ENCODE assay signal across 8 cellular contexts in the genomic region with DNA sequence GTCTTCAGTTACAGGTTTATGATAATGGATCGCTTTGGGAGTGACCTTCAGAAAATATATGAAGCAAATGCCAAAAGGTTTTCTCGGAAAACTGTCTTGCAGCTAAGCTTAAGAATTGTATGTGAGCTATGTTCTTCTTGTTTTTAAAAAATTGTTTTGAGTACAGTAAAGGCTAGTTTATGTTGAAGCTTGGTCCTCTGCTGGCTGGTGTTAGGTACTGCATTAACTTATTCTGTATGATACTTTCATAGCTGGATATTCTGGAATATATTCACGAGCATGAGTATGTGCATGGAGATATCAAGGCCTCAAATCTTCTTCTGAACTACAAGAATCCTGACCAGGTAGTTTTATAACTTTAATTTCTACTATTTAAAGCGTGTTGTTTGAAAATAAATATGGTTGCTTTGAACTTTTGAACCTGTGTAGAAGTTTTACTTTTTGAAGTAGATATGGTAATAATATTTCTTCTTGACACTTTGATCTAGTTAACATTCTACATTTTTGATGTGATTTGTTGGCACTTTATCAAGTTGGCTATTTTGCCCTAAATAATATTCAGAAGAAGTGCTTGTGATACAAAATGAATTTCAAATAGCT. TPM values are rescaled to one million over a fixed set of nuclear protein-coding genes. Genes with fewer than 3 reads are reported as not detected.
A peak's percentile ranks its signal among the peaks of the same experiment; 100 is the strongest.
DNase-seq lines count a peak whose midpoint lies in the region; ATAC-seq, FAIRE-seq and TF ChIP-seq lines count a peak whose summit lies in the region.

No MANE protein-coding gene starts in this region.

- H3K4me1 ChIP-seq in adipocyte (ENCODE audit: control insufficient read depth, insufficient read depth, low read length) = no peaks in the 10 kb centered on the region
- H3K4me1 ChIP-seq in kidney (ENCODE audit: control insufficient read depth in 1 of 2, insufficient read depth in 1 of 2, low read depth in 1 of 2, low read length in 2 of 2) = no peaks in the 10 kb centered on the region

- FAIRE-seq in kidney (lab: Jason Lieb, UNC) = peak; percentile 77

- DNase-seq in NCI-H510A treated with DMSO at 0.1 percent for 48 hours (lab: John Stamatoyannopoulos, UW) = peak; percentile 38
- no peak for DNase-seq in NCI-H510A (lab: John Stamatoyannopoulos, UW)
- DNase-seq in NCI-H1105 treated with DMSO at 0.1 percent for 48 hours (lab: John Stamatoyannopoulos, UW) = peak; percentile 19
- peak; percentile 82 for DNase-seq in adipocyte (ENCODE audit: low read depth)
- no peak for DNase-seq in kidney
- DNase-seq in ecto neural progenitor cell (ENCODE audit: low spot score) = no peak

- H3K4me3 ChIP-seq in adipocyte (ENCODE audit: low read length) = no peak overlapping the region
- no peak overlapping the region for H3K4me3 ChIP-seq in kidney (ENCODE audit: low read length in 2 of 2)

- no peaks in the 10 kb centered on the region for H3K27me3 ChIP-seq in adipocyte (replicated peaks; ENCODE audit: control insufficient read depth, insufficient read depth, low read length)

- TF ChIP-seq CTCF in kidney (IDR thresholded peaks at IDR 0.05; ENCODE audit: borderline replicate concordance, extremely low read depth, insufficient read depth) = peak; percentile 51

- no peak overlapping the region for H3K27ac ChIP-seq in kidney (ENCODE audit: low read depth in 2 of 2, low read length in 2 of 2)

- H3K9ac ChIP-seq in adipocyte (ENCODE audit: low read length) (peak overlapping the region; percentile 17), kidney (ENCODE audit: low read length in 2 of 2) (no peak overlapping the region)

- intact Hi-C loops in kidney (cut with DNase I) = no loop called here

- H3K9me3 ChIP-seq in adipocyte (ENCODE audit: control insufficient read depth, low read length) (no peaks in the 10 kb centered on the region), kidney (ENCODE audit: control insufficient read depth in 1 of 2, low read length in 2 of 2) (no peaks in the 10 kb centered on the region)

- ATAC-seq in GM21515 (IDR thresholded peaks at IDR 0.05; ENCODE audit: unreplicated experiment) = peak; percentile 72
- no peak for ATAC-seq in GM21576 (IDR thresholded peaks at IDR 0.05; ENCODE audit: unreplicated experiment)

- H3K36me3 ChIP-seq in adipocyte (ENCODE audit: control insufficient read depth, insufficient read depth, low read length, severe bottlenecking) (peaks cover 12% of the 10 kb centered on the region), kidney (ENCODE audit: control insufficient read depth in 1 of 2, insufficient read depth in 2 of 2, low read length in 2 of 2) (no peaks in the 10 kb centered on the region)

RNA-seq across cellular contexts. Expression of a gene that starts 55.7 kb away (rescaled TPM):
- 15.8 TPM for total RNA-seq in kidney
- polyA plus RNA-seq in kidney (ENCODE audit: insufficient read depth, low read depth, low replicate concordance) = 6.6 TPM

Comparison
In these comparisons a context has a peak if more than half of its experiments do, and no peak if none do; other contexts are left out.
1. DNase-seq: peak in NCI-H510A treated with DMSO at 0.1 percent for 48 hours (single experiment), NCI-H1105 treated with DMSO at 0.1 percent for 48 hours (single experiment) and adipocyte (single experiment); none in NCI-H510A (single experiment), kidney (single experiment) and ecto neural progenitor cell (single experiment).